Comparison of ENCODE assay signal across 1 cellular context in genomic region chr17:44607836-44608690, GRCh38.
TF ChIP-seq lines count a peak whose summit lies in the region.

No MANE protein-coding gene starts in this region.

TF ChIP-seq in SK-N-SH, 30 proteins besides CTCF, POLR2A, EP300 and RAD21 (continued from another document):
- TF ChIP-seq PBX3 (IDR thresholded peaks at IDR 0.05) (peak; percentile 50), FOXM1 (IDR thresholded peaks at IDR 0.05; ENCODE audit: low read depth) (0 out of 2 replicates have a peak, but pooled peaks have one; percentile 46), MXI1 (IDR thresholded peaks at IDR 0.05; ENCODE audit: low read depth, low read length) (no peak), RFX5 (IDR thresholded peaks at IDR 0.05; ENCODE audit: low read length) (no peak), EZH2phosphoT487 (IDR thresholded peaks at IDR 0.05; ENCODE audit: borderline replicate concordance, low read depth) (no peak), POLR2AphosphoS5 (IDR thresholded peaks at IDR 0.05; ENCODE audit: low read depth, low read length) (peak; percentile 80; the same call in 1 of the 2 replicates), REST (IDR thresholded peaks at IDR 0.05; ENCODE audit: low read depth, low read length) (no peak), TEAD4 (IDR thresholded peaks at IDR 0.05; ENCODE audit: borderline replicate concordance, insufficient read depth) (peak; percentile 88), MEF2A (IDR thresholded peaks at IDR 0.05; ENCODE audit: borderline replicate concordance, low read depth) (no peak), TCF12 (IDR thresholded peaks at IDR 0.05) (peak; percentile 97), IRF3 (IDR thresholded peaks at IDR 0.05; ENCODE audit: low read depth, low read length) (no peak), NFIC (IDR thresholded peaks at IDR 0.05; ENCODE audit: borderline replicate concordance) (peak; percentile 48), RCOR1 (IDR thresholded peaks at IDR 0.05; ENCODE audit: low read length) (peak; percentile 44; the same call in 1 of the 2 replicates), ELF1 (IDR thresholded peaks at IDR 0.05) (no peak), USF1 (IDR thresholded peaks at IDR 0.05; ENCODE audit: borderline replicate concordance, low read depth) (no peak)
